1 cellular context compared by ENCODE assay signal in genomic region chr5:41199660-41200059, GRCh38.
TF ChIP-seq lines count a peak whose summit lies in the region.

No MANE protein-coding gene starts in this region.

TF ChIP-seq in HepG2, 621 proteins besides CTCF, POLR2A, EP300 and RAD21 (continued from another document):
- no peak for TF ChIP-seq ZNF552 (CRISPR knock-in tag; IDR thresholded peaks at IDR 0.05; ENCODE audit: borderline replicate concordance)
- no peak for TF ChIP-seq ZNF781 (CRISPR knock-in tag; IDR thresholded peaks at IDR 0.05; ENCODE audit: borderline replicate concordance, not compliant biosample characterization)
- TF ChIP-seq CREB1 (IDR thresholded peaks at IDR 0.05), result no peak
- TF ChIP-seq CREB1 (CRISPR knock-in tag; IDR thresholded peaks at IDR 0.05), result no peak
- no peak for TF ChIP-seq ZXDC (CRISPR knock-in tag; IDR thresholded peaks at IDR 0.05)
- no peak for TF ChIP-seq SNAI1 (CRISPR knock-in tag; IDR thresholded peaks at IDR 0.05; ENCODE audit: borderline replicate concordance)
- TF ChIP-seq ATAD3A (CRISPR knock-in tag; IDR thresholded peaks at IDR 0.05), result no peak
- no peak for TF ChIP-seq CSRNP2 (CRISPR knock-in tag; conservative IDR thresholded peaks at IDR 0.05; ENCODE audit: low read depth)
- TF ChIP-seq ZFP36 (IDR thresholded peaks at IDR 0.05; ENCODE audit: borderline replicate concordance, low read depth, low read length, partially characterized antibody), result no peak
- TF ChIP-seq TMF1 (CRISPR knock-in tag; IDR thresholded peaks at IDR 0.05; ENCODE audit: low read depth), result no peak
- no peak for TF ChIP-seq PHB2 (IDR thresholded peaks at IDR 0.05; ENCODE audit: partially characterized antibody)
- no peak for TF ChIP-seq ZNF281 (CRISPR knock-in tag; IDR thresholded peaks at IDR 0.05; ENCODE audit: borderline replicate concordance)
- no peak for TF ChIP-seq ZNF292 (CRISPR knock-in tag; IDR thresholded peaks at IDR 0.05; ENCODE audit: borderline replicate concordance, low read depth)
- TF ChIP-seq TBX3 (IDR thresholded peaks at IDR 0.05; ENCODE audit: borderline replicate concordance), result no peak
- no peak for TF ChIP-seq ZNF576 (CRISPR knock-in tag; IDR thresholded peaks at IDR 0.05)
TF ChIP-seq in HepG2: peak in this region for 0.
